Comparison of ENCODE assay signal across 13 cellular contexts in genomic region chr13:32988588-32989256, GRCh38. TPM values are rescaled to one million over a fixed set of nuclear protein-coding genes. Genes with fewer than 3 reads are reported as not detected.
DNase-seq lines count a peak whose midpoint lies in the region; ATAC-seq and TF ChIP-seq lines count a peak whose summit lies in the region.
"Had no signal": no experiment of that assay in that cellular context is flagged by ENCODE, and none has a peak within 500 bp of the region (broad histone marks: within the 10 kb centered on the region; RNA-seq: fewer than 3 reads in every experiment).

No MANE protein-coding gene starts in this region.

- DNase-seq in heart left ventricle (no peak), right atrium auricular region (ENCODE audit: low spot score) (no peak), Kasumi-1 (lab: John Stamatoyannopoulos, UW) (peak; percentile 13 to 33), mammary epithelial cell (no peak), RWPE1 (ENCODE audit: low spot score) (no peak), cerebellum (ENCODE audit: low spot score) (no peak), NCI-H2107 (lab: John Stamatoyannopoulos, UW) (no peak)
- no peak for DNase-seq in stimulated activated naive B cell treated with anti-CD40 and anti-IgM and Interleukin-4, amounts not matched to agents 10 μg/mL and 1 μg/mL and 100 μg/mL, for 72 hours
- DNase-seq: activated CD4-positive, alpha-beta T cell treated with anti-CD3 and anti-CD28 coated beads, Interleukin-2, amount 50 U/mL, for 4 hours; foreskin melanocyte; NCI-H1092 treated with DMSO at 0.1 percent for 48 hours; NCI-H526 treated with DMSO at 0.1 percent for 48 hours had no signal

- ATAC-seq in heart left ventricle, result peak in 3 of 4 donors; percentile 31 to 63 (median 36)
- ATAC-seq in stimulated activated naive B cell treated with anti-CD40 and anti-IgM and Interleukin-4, amounts not matched to agents 10 μg/mL and 1 μg/mL and 100 μg/mL, for 72 hours (replicated peaks), result peak; percentile 45 to 65

- CTCF ChIA-PET in mammary epithelial cell (lab: Charles Lee; ENCODE audit: low non-redundant PET), result no interaction called here
- CTCF ChIA-PET in RWPE1 (lab: Yijun Ruan, JAX), result no interaction called here

- 42 to 53% (median 49%) methylated on average over 8 of the region's 8 CpGs for WGBS in heart left ventricle, 4 donors
- 40% methylated on average over 8 of the region's 8 CpGs for WGBS in mammary epithelial cell (ENCODE audit: low coverage, missing lambda C conversion rate)

- H3K36me3 ChIP-seq in heart left ventricle (no peaks in the 10 kb centered on the region), right atrium auricular region (no peaks in the 10 kb centered on the region), mammary epithelial cell (ENCODE audit: insufficient read depth, low read length) (no peaks in the 10 kb centered on the region)

- peak overlapping the region; percentile 12 for H3K4me2 ChIP-seq in mammary epithelial cell (ENCODE audit: insufficient read depth, low read depth, low read length)

- no peaks in the 10 kb centered on the region for H3K27me3 Mint-ChIP-seq in stimulated activated naive B cell treated with anti-CD40 and anti-IgM and Interleukin-4, amounts not matched to agents 10 μg/mL and 1 μg/mL and 100 μg/mL, for 72 hours

- peaks cover 0 to 5% (median 0%) of the 10 kb centered on the region in 12 donors for H3K9me3 ChIP-seq in heart left ventricle
- no peaks in the 10 kb centered on the region for H3K9me3 ChIP-seq in right atrium auricular region
- no peaks in the 10 kb centered on the region for H3K9me3 ChIP-seq in mammary epithelial cell (replicated peaks; ENCODE audit: insufficient read depth, low read length)

- no peaks in the 10 kb centered on the region for H4K20me1 ChIP-seq in mammary epithelial cell (ENCODE audit: insufficient read depth, low read length)

- H3K9ac ChIP-seq in mammary epithelial cell (ENCODE audit: insufficient read depth, low read length), result no peak overlapping the region

- TF ChIP-seq CTCF in heart left ventricle (IDR thresholded peaks at IDR 0.05) (no peak), right atrium auricular region (IDR thresholded peaks at IDR 0.05) (no peak), mammary epithelial cell (conservative IDR thresholded peaks at IDR 0.05 in 1 of 2, IDR thresholded peaks at IDR 0.05 in 1 of 2; ENCODE audit: extremely low read depth in 1 of 2, insufficient read depth in 1 of 2, low read depth in 1 of 2, low read length in 2 of 2) (no peak), RWPE1 (conservative IDR thresholded peaks at IDR 0.05; ENCODE audit: low read depth) (no peak)

- no peaks in the 10 kb centered on the region for H3K36me3 Mint-ChIP-seq in stimulated activated naive B cell treated with anti-CD40 and anti-IgM and Interleukin-4, amounts not matched to agents 10 μg/mL and 1 μg/mL and 100 μg/mL, for 72 hours

- H3K4me1 ChIP-seq in heart left ventricle (peaks cover 0 to 17% (median 7%) of the 10 kb centered on the region in 12 donors), right atrium auricular region (peaks cover 0 to 4% of the 10 kb centered on the region in 2 donors), mammary epithelial cell (ENCODE audit: insufficient read depth, low read length) (no peaks in the 10 kb centered on the region)

- intact Hi-C loops in heart left ventricle (cut with DNase I) (no loop called here), mammary epithelial cell (cut with micrococcal nuclease) (no loop called here)

- H3K79me2 ChIP-seq in mammary epithelial cell (ENCODE audit: insufficient read depth, low read length), result no peaks in the 10 kb centered on the region

- no peak overlapping the region for H3K27ac Mint-ChIP-seq in stimulated activated naive B cell treated with anti-CD40 and anti-IgM and Interleukin-4, amounts not matched to agents 10 μg/mL and 1 μg/mL and 100 μg/mL, for 72 hours

- TF ChIP-seq POLR2A in heart left ventricle (IDR thresholded peaks at IDR 0.05), result no peak

- no TSS peak for BruUV-seq in mammary epithelial cell (replicated peaks; lab: Mats Ljungman, UMichigan)

- H3K27ac ChIP-seq in heart left ventricle (peak overlapping the region in 5 of 12 donors; percentile 8 to 59 (median 16)), right atrium auricular region (no peak overlapping the region), mammary epithelial cell (ENCODE audit: insufficient read depth, low read depth, low read length) (no peak overlapping the region), RWPE1 (no peak overlapping the region)

- peaks cover 4 to 5% of the 10 kb centered on the region in 2 donors for H3K9me3 Mint-ChIP-seq in stimulated activated naive B cell treated with anti-CD40 and anti-IgM and Interleukin-4, amounts not matched to agents 10 μg/mL and 1 μg/mL and 100 μg/mL, for 72 hours

- H3K4me3 ChIP-seq in heart left ventricle (peak overlapping the region in 8 of 12 donors; percentile 6 to 46 (median 20)), right atrium auricular region (peak overlapping the region in 1 of 2 donors; percentile 2), mammary epithelial cell (replicated peaks in 1 of 3; ENCODE audit: insufficient read depth in 1 of 3, low read depth in 2 of 3, low read length in 3 of 3) (no peak overlapping the region)

- H3K4me1 Mint-ChIP-seq in stimulated activated naive B cell treated with anti-CD40 and anti-IgM and Interleukin-4, amounts not matched to agents 10 μg/mL and 1 μg/mL and 100 μg/mL, for 72 hours, result peaks cover 5 to 8% of the 10 kb centered on the region in 2 donors

- H2AFZ ChIP-seq in mammary epithelial cell (ENCODE audit: low read depth, low read length), result no peak overlapping the region

- peak overlapping the region in 1 of 2 donors; percentile 29 for H3K4me3 Mint-ChIP-seq in stimulated activated naive B cell treated with anti-CD40 and anti-IgM and Interleukin-4, amounts not matched to agents 10 μg/mL and 1 μg/mL and 100 μg/mL, for 72 hours

- dilution Hi-C loops in mammary epithelial cell (cut with HindIII; ENCODE audit: low sequenced_read_pairs), result loop anchor here (5.0 kb wide), 2 partner anchors 51 to 76 kb away; no protein-coding TSS in a partner anchor

- H3K27me3 ChIP-seq in heart left ventricle (no peaks in the 10 kb centered on the region), right atrium auricular region (peaks cover 0 to 3% of the 10 kb centered on the region in 2 donors), mammary epithelial cell (ENCODE audit: insufficient read depth, low read length) (no peaks in the 10 kb centered on the region)

- POLR2A ChIA-PET in RWPE1 (lab: Yijun Ruan, JAX; ENCODE audit: low non-redundant PET), result no interaction called here

- in situ Hi-C loops in mammary epithelial cell (cut with MboI; ENCODE audit: low sequenced_read_pairs in 2 of 2), result no loop called here

RNA-seq across cellular contexts. Expression of gene KL, which starts 27.5 kb away (rescaled TPM):
- total RNA-seq in heart left ventricle, result 1 to 10 TPM; 1.0 to 3.1 (median 1.7) TPM
- polyA plus RNA-seq in heart left ventricle, result 1 to 10 TPM in 1 of 2 donors, under 1 TPM in 1; 0.34 to 1.7 TPM
- total RNA-seq in right atrium auricular region, result 1 to 10 TPM; 1.4 to 2.4 TPM
- total RNA-seq in mammary epithelial cell, result not detected
- polyA plus RNA-seq in mammary epithelial cell, result not detected
- not detected for polyA minus RNA-seq in mammary epithelial cell
- 1.5 TPM for total RNA-seq in cerebellum
- polyA plus RNA-seq: BJ had no signal

Comparison
In these comparisons a context has a peak if more than half of its experiments do, and no peak if none do; other contexts are left out.
1. DNase-seq: peak in Kasumi-1 (2 of 2); none in heart left ventricle (0 of 5), right atrium auricular region (single experiment), mammary epithelial cell (single experiment), stimulated activated naive B cell treated with anti-CD40 and anti-IgM and Interleukin-4, amounts not matched to agents 10 μg/mL and 1 μg/mL and 100 μg/mL, for 72 hours (single experiment), RWPE1 (single experiment), cerebellum (single experiment) and NCI-H2107 (single experiment).
2. H3K4me3 ChIP-seq: peak in heart left ventricle (8 of 12); none in mammary epithelial cell (0 of 3).